In the genomic region with DNA sequence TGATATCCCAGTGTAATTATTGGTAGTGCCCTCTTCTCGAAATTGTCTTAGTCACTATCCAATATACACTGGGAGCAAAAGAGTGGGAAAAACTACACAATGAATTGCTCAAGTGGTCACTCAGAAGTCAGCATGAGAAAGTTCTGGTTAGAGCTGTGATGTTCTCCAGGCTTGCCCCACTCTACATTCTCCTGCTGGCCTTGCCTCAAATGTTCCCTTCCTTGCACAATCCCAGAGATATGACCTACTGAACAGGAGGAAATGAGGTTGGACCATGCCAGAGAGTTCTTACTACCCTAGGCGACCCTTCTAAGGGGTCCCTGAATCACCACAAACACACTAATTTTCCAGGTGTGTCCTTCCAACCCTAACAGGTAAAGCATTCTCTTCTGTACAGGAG, we compare ENCODE assay signal across 1 cellular context.
TF ChIP-seq lines count a peak whose summit lies in the region.

No MANE protein-coding gene starts in this region.

TF ChIP-seq in GM12878, 131 proteins besides CTCF, POLR2A, EP300 and RAD21 (continued from another document):
- TF ChIP-seq, protein P1, sequence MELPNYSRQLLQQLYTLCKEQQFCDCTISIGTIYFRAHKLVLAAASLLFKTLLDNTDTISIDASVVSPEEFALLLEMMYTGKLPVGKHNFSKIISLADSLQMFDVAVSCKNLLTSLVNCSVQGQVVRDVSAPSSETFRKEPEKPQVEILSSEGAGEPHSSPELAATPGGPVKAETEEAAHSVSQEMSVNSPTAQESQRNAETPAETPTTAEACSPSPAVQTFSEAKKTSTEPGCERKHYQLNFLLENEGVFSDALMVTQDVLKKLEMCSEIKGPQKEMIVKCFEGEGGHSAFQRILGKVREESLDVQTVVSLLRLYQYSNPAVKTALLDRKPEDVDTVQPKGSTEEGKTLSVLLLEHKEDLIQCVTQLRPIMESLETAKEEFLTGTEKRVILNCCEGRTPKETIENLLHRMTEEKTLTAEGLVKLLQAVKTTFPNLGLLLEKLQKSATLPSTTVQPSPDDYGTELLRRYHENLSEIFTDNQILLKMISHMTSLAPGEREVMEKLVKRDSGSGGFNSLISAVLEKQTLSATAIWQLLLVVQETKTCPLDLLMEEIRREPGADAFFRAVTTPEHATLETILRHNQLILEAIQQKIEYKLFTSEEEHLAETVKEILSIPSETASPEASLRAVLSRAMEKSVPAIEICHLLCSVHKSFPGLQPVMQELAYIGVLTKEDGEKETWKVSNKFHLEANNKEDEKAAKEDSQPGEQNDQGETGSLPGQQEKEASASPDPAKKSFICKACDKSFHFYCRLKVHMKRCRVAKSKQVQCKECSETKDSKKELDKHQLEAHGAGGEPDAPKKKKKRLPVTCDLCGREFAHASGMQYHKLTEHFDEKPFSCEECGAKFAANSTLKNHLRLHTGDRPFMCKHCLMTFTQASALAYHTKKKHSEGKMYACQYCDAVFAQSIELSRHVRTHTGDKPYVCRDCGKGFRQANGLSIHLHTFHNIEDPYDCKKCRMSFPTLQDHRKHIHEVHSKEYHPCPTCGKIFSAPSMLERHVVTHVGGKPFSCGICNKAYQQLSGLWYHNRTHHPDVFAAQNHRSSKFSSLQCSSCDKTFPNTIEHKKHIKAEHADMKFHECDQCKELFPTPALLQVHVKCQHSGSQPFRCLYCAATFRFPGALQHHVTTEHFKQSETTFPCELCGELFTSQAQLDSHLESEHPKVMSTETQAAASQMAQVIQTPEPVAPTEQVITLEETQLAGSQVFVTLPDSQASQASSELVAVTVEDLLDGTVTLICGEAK (IDR thresholded peaks at IDR 0.05; ENCODE audit: borderline replicate concordance), result no peak
